Comparison of ENCODE assay signal across 25 cellular contexts in the genomic region with DNA sequence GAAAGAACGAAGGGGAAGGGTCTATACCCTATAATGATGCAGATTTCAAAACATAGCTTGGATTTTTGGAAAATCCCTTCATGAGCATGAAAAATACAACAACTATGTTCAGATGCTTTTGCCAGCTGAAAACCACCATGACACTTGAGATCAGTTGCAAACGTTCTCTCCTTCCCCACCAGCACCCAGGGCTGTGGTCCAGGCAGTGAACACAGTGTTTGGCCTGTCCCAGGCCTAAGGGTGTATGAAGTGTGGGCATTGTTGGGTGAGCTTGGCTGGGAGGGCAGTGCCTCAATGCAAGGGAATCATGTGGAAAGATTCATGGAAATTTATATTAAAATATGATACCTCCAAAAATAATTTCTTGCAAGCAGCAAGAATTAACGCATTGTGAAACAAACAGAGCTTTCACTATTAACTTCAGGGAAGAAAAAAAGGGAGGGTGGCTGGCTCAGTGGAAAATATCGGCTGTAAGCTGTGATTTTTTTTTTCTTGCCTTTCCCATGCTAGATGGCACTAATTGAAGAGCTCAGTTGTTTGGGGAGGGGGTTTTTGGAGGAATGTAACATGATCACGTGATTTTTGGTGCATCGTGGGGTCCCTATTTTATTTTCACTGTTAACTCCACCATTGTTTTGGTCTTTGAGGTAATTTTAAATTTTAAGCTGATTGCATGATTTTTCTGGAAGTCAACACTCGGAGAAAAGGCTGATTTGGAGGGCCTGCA. TPM values are rescaled to one million over a fixed set of nuclear protein-coding genes. Genes with fewer than 3 reads are reported as not detected.
DNase-seq lines count a peak whose midpoint lies in the region; ATAC-seq lines count a peak whose summit lies in the region.
"Had no signal": no experiment of that assay in that cellular context is flagged by ENCODE, and none has a peak within 500 bp of the region (broad histone marks: within the 10 kb centered on the region; RNA-seq: fewer than 3 reads in every experiment).

No MANE protein-coding gene starts in this region.

- H3K27ac ChIP-seq in mesenchymal stem cell (ENCODE audit: low read length, poor library complexity, severe bottlenecking), result no peak overlapping the region
- H3K27ac ChIP-seq: C4-2B, colonic mucosa, vagina had no signal

- no peaks in the 10 kb centered on the region for H3K36me3 Mint-ChIP-seq in stimulated activated naive CD8-positive, alpha-beta T cell treated with anti-CD3 and anti-CD28 coated beads, Interleukin-15, Interleukin-2, amounts not matched to agents 100 ng/mL and 50 ng/mL, for 24 hours (ENCODE audit: low read depth)
- H3K36me3 Mint-ChIP-seq in activated T-helper 17 cell treated with anti-CD3 and anti-CD28 coated beads, Interleukin-2, amount 50 U/mL, for 72 hours (ENCODE audit: low read depth), result peaks cover 9% of the 10 kb centered on the region

- ATAC-seq in stimulated activated naive CD8-positive, alpha-beta T cell treated with anti-CD3 and anti-CD28 coated beads, Interleukin-15, amount 100 ng/mL, for 72 hours, result no peak
- ATAC-seq in activated T-helper 17 cell treated with anti-CD3 and anti-CD28 coated beads, Interleukin-2, amount 50 U/mL, for 72 hours (replicated peaks), result no peak
- ATAC-seq: naive thymus-derived CD8-positive, alpha-beta T cell; Right ventricle myocardium inferior had no signal

- no peak overlapping the region for H2AFZ ChIP-seq in mesenchymal stem cell (ENCODE audit: low read depth, low read length)

- no peak overlapping the region for H3K9ac ChIP-seq in mesenchymal stem cell (ENCODE audit: low read length)

- H3K18ac ChIP-seq in mesenchymal stem cell (ENCODE audit: low read depth in 1 of 2, low read length in 2 of 2), result no peak overlapping the region

- no peak overlapping the region for H2BK5ac ChIP-seq in mesenchymal stem cell (ENCODE audit: low read depth, low read length, poor library complexity, severe bottlenecking)

- H3K23ac ChIP-seq in mesenchymal stem cell (ENCODE audit: low read length in 2 of 2), result no peak overlapping the region

- peaks cover 2% of the 10 kb centered on the region for H3K4me1 ChIP-seq in mesenchymal stem cell (ENCODE audit: control insufficient read depth, insufficient read depth, low read depth, low read length)

- no peak overlapping the region for H3K4me3 Mint-ChIP-seq in stimulated activated naive CD8-positive, alpha-beta T cell treated with anti-CD3 and anti-CD28 coated beads, Interleukin-15, Interleukin-2, amounts not matched to agents 100 ng/mL and 50 ng/mL, for 24 hours
- H3K4me3 Mint-ChIP-seq in stimulated activated naive CD8-positive, alpha-beta T cell treated with anti-CD3 and anti-CD28 coated beads, Interleukin-15, amount 100 ng/mL, for 72 hours, result no peak overlapping the region
- peak overlapping the region; percentile 59 for H3K4me3 Mint-ChIP-seq in activated T-helper 17 cell treated with anti-CD3 and anti-CD28 coated beads, Interleukin-2, amount 50 U/mL, for 72 hours
- H3K4me3 Mint-ChIP-seq: naive thymus-derived CD8-positive, alpha-beta T cell had no signal

- peak overlapping the region; percentile 36 for H4K91ac ChIP-seq in mesenchymal stem cell (ENCODE audit: low read length)

- peak overlapping the region; percentile 66 for H3K27ac Mint-ChIP-seq in stimulated activated naive CD8-positive, alpha-beta T cell treated with anti-CD3 and anti-CD28 coated beads, Interleukin-15, Interleukin-2, amounts not matched to agents 100 ng/mL and 50 ng/mL, for 24 hours
- H3K27ac Mint-ChIP-seq in stimulated activated naive CD8-positive, alpha-beta T cell treated with anti-CD3 and anti-CD28 coated beads, Interleukin-15, amount 100 ng/mL, for 72 hours, result no peak overlapping the region
- peak overlapping the region; percentile 13 for H3K27ac Mint-ChIP-seq in activated T-helper 17 cell treated with anti-CD3 and anti-CD28 coated beads, Interleukin-2, amount 50 U/mL, for 72 hours
- H3K27ac Mint-ChIP-seq: activated T-helper 2 cell treated with anti-CD3 and anti-CD28 coated beads, Interferon-gamma antibody, Interleukin-2, Interleukin-4, amounts not matched to agents 10 μg/mL and 5 μg/mL and 100 μg/mL, durations not matched to agents 14 hours and 24 hours and 36 hours had no signal

- H2BK120ac ChIP-seq in mesenchymal stem cell (ENCODE audit: low read depth, low read length), result no peak overlapping the region

- H3K36me3 ChIP-seq in mesenchymal stem cell (ENCODE audit: control insufficient read depth in 1 of 2, insufficient read depth in 2 of 2, low read depth in 1 of 2, low read length in 2 of 2), result no peaks in the 10 kb centered on the region
- H3K36me3 ChIP-seq: colonic mucosa, vagina had no signal

- peaks cover 90% of the 10 kb centered on the region for H3K4me1 Mint-ChIP-seq in stimulated activated naive CD8-positive, alpha-beta T cell treated with anti-CD3 and anti-CD28 coated beads, Interleukin-15, Interleukin-2, amounts not matched to agents 100 ng/mL and 50 ng/mL, for 24 hours (ENCODE audit: low read depth)
- peaks cover 68% of the 10 kb centered on the region for H3K4me1 Mint-ChIP-seq in stimulated activated naive CD8-positive, alpha-beta T cell treated with anti-CD3 and anti-CD28 coated beads, Interleukin-15, amount 100 ng/mL, for 72 hours
- H3K4me1 Mint-ChIP-seq in activated T-helper 17 cell treated with anti-CD3 and anti-CD28 coated beads, Interleukin-2, amount 50 U/mL, for 72 hours, result peaks cover 75% of the 10 kb centered on the region

- no peak overlapping the region for H3K4me3 ChIP-seq in mesenchymal stem cell (ENCODE audit: insufficient read depth in 1 of 2, low read depth in 1 of 2, low read length in 2 of 2)
- H3K4me3 ChIP-seq: colonic mucosa, vagina had no signal

- no peak overlapping the region for H4K8ac ChIP-seq in mesenchymal stem cell (ENCODE audit: low read length)

- no peak overlapping the region for H3K4me2 ChIP-seq in mesenchymal stem cell (ENCODE audit: low read length, poor library complexity, severe bottlenecking)

- H2BK12ac ChIP-seq in mesenchymal stem cell (ENCODE audit: low read length in 2 of 2), result no peak overlapping the region

- no peaks in the 10 kb centered on the region for H3K79me1 ChIP-seq in mesenchymal stem cell (replicated peaks; ENCODE audit: low read length, poor library complexity, severe bottlenecking)

- H3K14ac ChIP-seq in mesenchymal stem cell (ENCODE audit: low read length in 2 of 2), result no peak overlapping the region

- peaks cover 4% of the 10 kb centered on the region for H3K9me3 Mint-ChIP-seq in stimulated activated naive CD8-positive, alpha-beta T cell treated with anti-CD3 and anti-CD28 coated beads, Interleukin-15, Interleukin-2, amounts not matched to agents 100 ng/mL and 50 ng/mL, for 24 hours
- peaks cover 0 to 9% of the 10 kb centered on the region in 2 donors for H3K9me3 Mint-ChIP-seq in stimulated activated naive CD8-positive, alpha-beta T cell treated with anti-CD3 and anti-CD28 coated beads, Interleukin-15, amount 100 ng/mL, for 72 hours
- no peaks in the 10 kb centered on the region for H3K9me3 Mint-ChIP-seq in activated T-helper 17 cell treated with anti-CD3 and anti-CD28 coated beads, Interleukin-2, amount 50 U/mL, for 72 hours
- H3K9me3 Mint-ChIP-seq: activated T-helper 2 cell treated with anti-CD3 and anti-CD28 coated beads, Interferon-gamma antibody, Interleukin-2, Interleukin-4, amounts not matched to agents 10 μg/mL and 5 μg/mL and 100 μg/mL, durations not matched to agents 14 hours and 24 hours and 36 hours had no signal

- no peak overlapping the region for H2BK15ac ChIP-seq in mesenchymal stem cell (ENCODE audit: low read depth, poor library complexity, severe bottlenecking)

- 91% methylated on average over 6 of the region's 7 CpGs for WGBS in mesenchymal stem cell

- H3K27me3 ChIP-seq in mesenchymal stem cell (ENCODE audit: control insufficient read depth in 1 of 2, insufficient read depth in 1 of 2, low read length in 2 of 2), result no peaks in the 10 kb centered on the region
- H3K27me3 ChIP-seq: colonic mucosa, vagina had no signal

- H3K27me3 Mint-ChIP-seq in stimulated activated naive CD8-positive, alpha-beta T cell treated with anti-CD3 and anti-CD28 coated beads, Interleukin-15, Interleukin-2, amounts not matched to agents 100 ng/mL and 50 ng/mL, for 24 hours, result no peaks in the 10 kb centered on the region
- H3K27me3 Mint-ChIP-seq in stimulated activated naive CD8-positive, alpha-beta T cell treated with anti-CD3 and anti-CD28 coated beads, Interleukin-15, amount 100 ng/mL, for 72 hours, result no peaks in the 10 kb centered on the region
- H3K27me3 Mint-ChIP-seq in activated T-helper 17 cell treated with anti-CD3 and anti-CD28 coated beads, Interleukin-2, amount 50 U/mL, for 72 hours, result no peaks in the 10 kb centered on the region
- H3K27me3 Mint-ChIP-seq: naive thymus-derived CD8-positive, alpha-beta T cell had no signal

- no peak for DNase-seq in stimulated activated naive CD8-positive, alpha-beta T cell treated with anti-CD3 and anti-CD28 coated beads, Interleukin-15, amount 100 ng/mL, for 72 hours
- DNase-seq in mesenchymal stem cell (no peak), DMS153 (lab: John Stamatoyannopoulos, UW) (no peak), mucosa of gallbladder (ENCODE audit: low spot score) (no peak), NCI-H526 (lab: John Stamatoyannopoulos, UW) (no peak), UCSD-AML1 (lab: John Stamatoyannopoulos, UW; ENCODE audit: unreplicated experiment) (no peak)
- DNase-seq: activated CD4-positive, alpha-beta T cell treated with anti-CD3 and anti-CD28 coated beads for 1 hour; colonic mucosa; glutamatergic neuron; kidney glomerular epithelial cell; mesendoderm; naive thymus-derived CD8-positive, alpha-beta T cell; NCI-H1092 treated with DMSO at 0.1 percent for 48 hours; NCI-H2029; NCI-H345; NCI-H82; OCI-M1; posterior cingulate gyrus; SW 1271 had no signal

- no peak overlapping the region for H2AK5ac ChIP-seq in mesenchymal stem cell (ENCODE audit: low read length, severe bottlenecking)

- no peaks in the 10 kb centered on the region for H3K9me3 ChIP-seq in mesenchymal stem cell (ENCODE audit: control insufficient read depth, low read length)
- H3K9me3 ChIP-seq: colonic mucosa, vagina had no signal

- no peak overlapping the region for H3K4ac ChIP-seq in mesenchymal stem cell (ENCODE audit: low read depth in 1 of 2, low read length in 2 of 2)

RNA-seq across cellular contexts. Expression of gene CDC42EP3, which starts 52.0 kb away (rescaled TPM):
- 10 to 100 TPM; 33.5 to 40.9 TPM for total RNA-seq in activated T-helper 17 cell treated with anti-CD3 and anti-CD28 coated beads, Interleukin-2, amount 50 U/mL, for 72 hours
- 117 TPM for polyA plus RNA-seq in mesenchymal stem cell (2013, experiment 1 of 2)
- 117 TPM for polyA plus RNA-seq in mesenchymal stem cell (2013, experiment 2 of 2)
- 12.6 TPM for total RNA-seq in mucosa of gallbladder

Comparison
In these comparisons a context has a peak if more than half of its experiments do, and no peak if none do; other contexts are left out.
1. H3K27ac Mint-ChIP-seq: peak in stimulated activated naive CD8-positive, alpha-beta T cell treated with anti-CD3 and anti-CD28 coated beads, Interleukin-15, Interleukin-2, amounts not matched to agents 100 ng/mL and 50 ng/mL, for 24 hours (single experiment) and activated T-helper 17 cell treated with anti-CD3 and anti-CD28 coated beads, Interleukin-2, amount 50 U/mL, for 72 hours (single experiment); none in stimulated activated naive CD8-positive, alpha-beta T cell treated with anti-CD3 and anti-CD28 coated beads, Interleukin-15, amount 100 ng/mL, for 72 hours (0 of 2).